Comparison of ENCODE assay signal across 23 cellular contexts in genomic region chr2:221322741-221323140, GRCh38.
DNase-seq lines count a peak whose midpoint lies in the region; ATAC-seq, FAIRE-seq and TF ChIP-seq lines count a peak whose summit lies in the region.
"Had no signal": no experiment of that assay in that cellular context is flagged by ENCODE, and none has a peak within 500 bp of the region (broad histone marks: within the 10 kb centered on the region; RNA-seq: fewer than 3 reads in every experiment).

No MANE protein-coding gene starts in this region.

- intact Hi-C loops in kidney (cut with DNase I) = no loop called here

- ATAC-seq in HG03432 (IDR thresholded peaks at IDR 0.05; ENCODE audit: unreplicated experiment) = peak; percentile 43
- no peak for ATAC-seq in HG03039 (IDR thresholded peaks at IDR 0.05; ENCODE audit: unreplicated experiment)

- no peaks in the 10 kb centered on the region for H3K36me3 Mint-ChIP-seq in nephron progenitor cell (ENCODE audit: low read depth)
- H3K36me3 Mint-ChIP-seq: CD4-positive, alpha-beta memory T cell had no signal

- peak; percentile 91 for FAIRE-seq in islet of Langerhans (lab: Jason Lieb, UNC)
- FAIRE-seq in kidney (lab: Jason Lieb, UNC) = no peak
- FAIRE-seq: D721Med had no signal

- no peak overlapping the region for H3K27ac ChIP-seq in kidney (ENCODE audit: low read depth in 2 of 2, low read length in 2 of 2)
- H3K27ac ChIP-seq: 22Rv1, BLaER1, Peyer's patch had no signal

- DNase-seq in COLO668 (lab: John Stamatoyannopoulos, UW; ENCODE audit: unreplicated experiment) (peak; percentile 12), nephron progenitor cell (no peak), NOMO-1 treated with DMSO at 0.1 percent for 48 hours (lab: John Stamatoyannopoulos, UW; ENCODE audit: unreplicated experiment) (no peak), kidney (no peak), C1 segment of cervical spinal cord (lab: John Stamatoyannopoulos, UW) (no peak)
- DNase-seq: ACHN; CD4-positive, alpha-beta memory T cell; DMS79; KBM-7; NCI-H1092 treated with DMSO at 0.1 percent for 48 hours; NCI-H1436 treated with DMSO at 0.1 percent for 48 hours; NCI-H1930; NCI-H2227 treated with DMSO at 0.1 percent for 48 hours; NCI-H510A treated with DMSO at 0.1 percent for 48 hours; NCI-H774; NK-92 treated with Interleukin-12 subunit alpha and Interleukin-12 subunit beta, amount 100 ng/mL, for 24 hours; Peyer's patch had no signal

- H3K36me3 ChIP-seq in kidney (ENCODE audit: control insufficient read depth in 1 of 2, insufficient read depth in 2 of 2, low read length in 2 of 2) = no peaks in the 10 kb centered on the region
- H3K36me3 ChIP-seq: BLaER1, Peyer's patch had no signal

- peaks cover 4% of the 10 kb centered on the region for H3K27me3 Mint-ChIP-seq in nephron progenitor cell (ENCODE audit: low read depth, poor library complexity)

- H3K9me3 Mint-ChIP-seq in nephron progenitor cell = peaks cover 5% of the 10 kb centered on the region

- TF ChIP-seq CTCF in nephron progenitor cell (IDR thresholded peaks at IDR 0.05) (no peak), kidney (IDR thresholded peaks at IDR 0.05; ENCODE audit: borderline replicate concordance, extremely low read depth, insufficient read depth) (no peak)

- peaks cover 11% of the 10 kb centered on the region for H3K4me1 Mint-ChIP-seq in nephron progenitor cell

- H3K4me3 ChIP-seq in kidney (ENCODE audit: low read length in 2 of 2) = no peak overlapping the region
- H3K4me3 ChIP-seq: BLaER1, Peyer's patch had no signal

- no peak overlapping the region for H3K9ac ChIP-seq in kidney (ENCODE audit: low read length in 2 of 2)
- H3K9ac ChIP-seq: BLaER1 had no signal

- no peaks in the 10 kb centered on the region for H3K9me3 ChIP-seq in kidney (ENCODE audit: control insufficient read depth in 1 of 2, low read length in 2 of 2)
- H3K9me3 ChIP-seq: BLaER1, Peyer's patch had no signal

- H3K4me3 Mint-ChIP-seq in nephron progenitor cell = no peak overlapping the region
- H3K4me3 Mint-ChIP-seq: CD4-positive, alpha-beta memory T cell had no signal

- H3K27ac Mint-ChIP-seq in nephron progenitor cell = peak overlapping the region; percentile 89
- H3K27ac Mint-ChIP-seq: CD4-positive, alpha-beta memory T cell had no signal

- no peaks in the 10 kb centered on the region for H3K4me1 ChIP-seq in kidney (ENCODE audit: control insufficient read depth in 1 of 2, insufficient read depth in 1 of 2, low read depth in 1 of 2, low read length in 2 of 2)
- H3K4me1 ChIP-seq: BLaER1, Peyer's patch had no signal
